11 cellular contexts compared by ENCODE assay signal in the genomic region with DNA sequence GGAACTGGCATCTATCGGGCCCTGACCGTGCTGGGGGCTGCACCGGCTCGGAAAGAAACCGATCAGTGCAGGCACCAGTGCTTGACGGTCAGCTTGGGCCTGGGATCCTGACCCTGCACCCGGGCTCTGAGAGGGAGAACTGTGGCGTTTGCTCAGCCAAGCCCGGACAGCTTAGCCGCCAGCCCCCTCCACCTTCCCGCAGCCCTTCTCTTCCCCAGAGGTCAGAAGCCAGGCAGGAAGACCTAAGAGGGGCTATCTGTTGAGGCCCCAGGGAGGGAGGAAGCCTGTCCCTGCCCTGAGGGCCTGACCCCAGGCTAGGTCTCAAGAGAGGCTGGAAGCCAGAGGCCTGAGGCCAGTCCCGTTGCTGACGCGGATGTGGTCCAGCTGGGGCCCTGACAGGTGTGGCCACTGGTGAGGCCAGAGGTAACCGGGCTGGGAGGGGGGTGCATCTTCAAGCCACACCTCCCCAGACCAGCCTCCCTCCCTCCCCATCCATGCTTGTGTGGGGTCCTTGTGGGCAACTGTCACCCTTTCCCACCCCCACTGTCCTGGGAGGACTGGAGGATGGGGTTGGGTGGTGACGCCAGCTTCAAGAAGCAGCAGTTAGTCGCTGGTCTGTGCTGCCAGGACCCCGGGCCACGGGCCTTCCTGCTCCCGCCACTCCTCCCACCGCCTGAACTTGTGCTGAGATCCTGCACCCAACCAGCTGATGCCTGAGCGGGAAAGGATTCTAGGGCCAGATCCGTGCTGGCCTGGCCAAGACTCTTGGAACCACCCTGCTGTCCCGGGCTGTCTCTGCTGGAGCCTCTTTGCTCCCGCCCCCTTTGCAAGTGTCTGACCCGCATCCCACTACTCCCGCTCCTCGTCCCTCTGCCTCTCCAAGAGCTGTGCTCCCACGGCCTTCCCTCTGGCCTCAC. TPM values are rescaled to one million over a fixed set of nuclear protein-coding genes. Genes with fewer than 3 reads are reported as not detected.
DNase-seq lines count a peak whose midpoint lies in the region; ATAC-seq, FAIRE-seq and TF ChIP-seq lines count a peak whose summit lies in the region.
"Had no signal": no experiment of that assay in that cellular context is flagged by ENCODE, and none has a peak within 500 bp of the region (broad histone marks: within the 10 kb centered on the region; RNA-seq: fewer than 3 reads in every experiment).

No MANE protein-coding gene starts in this region.

- H3K4me3 Mint-ChIP-seq in WTC11: peak overlapping the region; percentile 49

- peaks cover under 1 to 42% (median 17%) of the 10 kb centered on the region in 9 donors for H3K27me3 ChIP-seq in heart left ventricle
- H3K27me3 ChIP-seq in gastrocnemius medialis: peaks cover 0 to 16% (median 7%) of the 10 kb centered on the region in 3 donors

- DNase-seq in ELR (ENCODE audit: low read depth) (peak; percentile 42), WTC11 (ENCODE audit: low spot score) (no peak), heart left ventricle (peak in 4 of 5 donors; percentile 64 to 86 (median 70)), gastrocnemius medialis (peak in 1 of 2 donors; percentile 58), urothelium cell line (ENCODE audit: low spot score) (no peak)
- DNase-seq in activated CD4-positive, CD25-positive, alpha-beta regulatory T cell (lab: John Stamatoyannopoulos, UW): no peak
- DNase-seq: activated gamma-delta T cell, NCI-H2227 treated with DMSO at 0.1 percent for 48 hours, posterior cingulate gyrus had no signal

- H3K4me1 ChIP-seq in heart left ventricle (peaks cover 3 to 73% (median 47%) of the 10 kb centered on the region in 12 donors), gastrocnemius medialis (peaks cover 27 to 44% of the 10 kb centered on the region in 2 donors)

- no peak for ATAC-seq in WTC11
- ATAC-seq in heart left ventricle: peak; percentile 14 to 35 (median 20)
- no peak for ATAC-seq in gastrocnemius medialis
- ATAC-seq in GM21737 (IDR thresholded peaks at IDR 0.05; ENCODE audit: unreplicated experiment): no peak
- no peak for ATAC-seq in GM19328 (IDR thresholded peaks at IDR 0.05; ENCODE audit: unreplicated experiment)

- CTCF ChIA-PET in WTC11 (lab: Charles Lee): interaction anchor here (0.5 to 1.9 kb wide), 6 partner anchors 10 to 427 kb away, joined by 3 to 10 read pairs (median 4); no protein-coding TSS in a partner anchor

- no peaks in the 10 kb centered on the region for H3K36me3 Mint-ChIP-seq in WTC11

- no peak for FAIRE-seq in urothelium cell line (lab: Jason Lieb, UNC)

- H3K27me3 Mint-ChIP-seq in WTC11 (ENCODE audit: low read depth): peaks cover 17% of the 10 kb centered on the region

- intact Hi-C loops in heart left ventricle (cut with DNase I): no loop called here
- intact Hi-C loops in gastrocnemius medialis (cut with DNase I; ENCODE audit: low total_unique reads): no loop called here

- 51 to 68% (median 55%) methylated on average over 25 to 29 of the region's 29 CpGs for WGBS in heart left ventricle, 4 donors

- in situ Hi-C loops in gastrocnemius medialis (cut with MboI; ENCODE audit: low sequenced_read_pairs in 4 of 4): no loop called here

- H3K27ac Mint-ChIP-seq in WTC11: peak overlapping the region; percentile 78

- POLR2A ChIA-PET in WTC11 (lab: Charles Lee): interaction anchor here (0.6 kb wide), 1 partner anchor 20 kb away, joined by 3 read pairs; no protein-coding TSS in a partner anchor

- H3K9me3 ChIP-seq in heart left ventricle: no peaks in the 10 kb centered on the region
- no peaks in the 10 kb centered on the region for H3K9me3 ChIP-seq in gastrocnemius medialis

- H3K4me1 Mint-ChIP-seq in WTC11: peaks cover 27% of the 10 kb centered on the region

- H3K9me3 Mint-ChIP-seq in WTC11: no peaks in the 10 kb centered on the region

- no peak for TF ChIP-seq CTCF in WTC11 (IDR thresholded peaks at IDR 0.05)
- TF ChIP-seq CTCF in heart left ventricle (IDR thresholded peaks at IDR 0.05): no peak
- no peak for TF ChIP-seq CTCF in gastrocnemius medialis (IDR thresholded peaks at IDR 0.05 in 4 of 5, conservative IDR thresholded peaks at IDR 0.05 in 1 of 5)

- H3K27ac ChIP-seq in heart left ventricle: peak overlapping the region in 11 of 12 donors; percentile 9 to 79 (median 49)
- peak overlapping the region; percentile 59 to 67 (median 64) for H3K27ac ChIP-seq in gastrocnemius medialis

- H3K36me3 ChIP-seq in heart left ventricle: peaks cover 0 to 24% (median 0%) of the 10 kb centered on the region in 9 donors
- no peaks in the 10 kb centered on the region for H3K36me3 ChIP-seq in gastrocnemius medialis

- TF ChIP-seq POLR2A in heart left ventricle (IDR thresholded peaks at IDR 0.05) (no peak), gastrocnemius medialis (IDR thresholded peaks at IDR 0.05) (no peak)

- peak overlapping the region in 3 of 12 donors; percentile 19 to 32 (median 23) for H3K4me3 ChIP-seq in heart left ventricle
- H3K4me3 ChIP-seq in gastrocnemius medialis: no peak overlapping the region

TF ChIP-seq in WTC11, 78 proteins besides CTCF, POLR2A, EP300 and RAD21:
- TF ChIP-seq, protein P1, sequence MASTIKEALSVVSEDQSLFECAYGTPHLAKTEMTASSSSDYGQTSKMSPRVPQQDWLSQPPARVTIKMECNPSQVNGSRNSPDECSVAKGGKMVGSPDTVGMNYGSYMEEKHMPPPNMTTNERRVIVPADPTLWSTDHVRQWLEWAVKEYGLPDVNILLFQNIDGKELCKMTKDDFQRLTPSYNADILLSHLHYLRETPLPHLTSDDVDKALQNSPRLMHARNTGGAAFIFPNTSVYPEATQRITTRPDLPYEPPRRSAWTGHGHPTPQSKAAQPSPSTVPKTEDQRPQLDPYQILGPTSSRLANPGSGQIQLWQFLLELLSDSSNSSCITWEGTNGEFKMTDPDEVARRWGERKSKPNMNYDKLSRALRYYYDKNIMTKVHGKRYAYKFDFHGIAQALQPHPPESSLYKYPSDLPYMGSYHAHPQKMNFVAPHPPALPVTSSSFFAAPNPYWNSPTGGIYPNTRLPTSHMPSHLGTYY (CRISPR knock-in tag; IDR thresholded peaks at IDR 0.05): no peak
- TF ChIP-seq ZNF263 (CRISPR knock-in tag; IDR thresholded peaks at IDR 0.05; ENCODE audit: low read depth) (peak; percentile 72), ZBTB21 (CRISPR knock-in tag; IDR thresholded peaks at IDR 0.05; ENCODE audit: borderline replicate concordance) (no peak), ESRRA (CRISPR knock-in tag; IDR thresholded peaks at IDR 0.05; ENCODE audit: borderline replicate concordance) (0 out of 2 replicates have a peak, but pooled peaks have one; percentile 36)
- TF ChIP-seq, protein P2, sequence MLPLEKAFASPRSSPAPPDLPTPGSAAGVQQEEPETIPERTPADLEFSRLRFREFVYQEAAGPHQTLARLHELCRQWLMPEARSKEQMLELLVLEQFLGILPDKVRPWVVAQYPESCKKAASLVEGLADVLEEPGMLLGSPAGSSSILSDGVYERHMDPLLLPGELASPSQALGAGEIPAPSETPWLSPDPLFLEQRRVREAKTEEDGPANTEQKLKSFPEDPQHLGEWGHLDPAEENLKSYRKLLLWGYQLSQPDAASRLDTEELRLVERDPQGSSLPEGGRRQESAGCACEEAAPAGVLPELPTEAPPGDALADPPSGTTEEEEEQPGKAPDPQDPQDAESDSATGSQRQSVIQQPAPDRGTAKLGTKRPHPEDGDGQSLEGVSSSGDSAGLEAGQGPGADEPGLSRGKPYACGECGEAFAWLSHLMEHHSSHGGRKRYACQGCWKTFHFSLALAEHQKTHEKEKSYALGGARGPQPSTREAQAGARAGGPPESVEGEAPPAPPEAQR (CRISPR knock-in tag; IDR thresholded peaks at IDR 0.05): no peak

RNA-seq across cellular contexts. Expression of a gene that starts 2.6 kb away (rescaled TPM):
- total RNA-seq in WTC11 (2021): 74.1 to 91.4 TPM (median 77.3 TPM) in 3 replicates
- total RNA-seq in heart left ventricle: 100 to 1,000 TPM in 3 of 9 donors, 10 to 100 TPM in 6; 75.3 to 177 (median 85.3) TPM
- 100 to 1,000 TPM; 110 to 129 TPM for polyA plus RNA-seq in heart left ventricle
- total RNA-seq in gastrocnemius medialis: 100 to 1,000 TPM; 196 to 311 (median 258) TPM

RNA-seq across cellular contexts. Expression of a gene that starts 6.6 kb away (rescaled TPM):
- total RNA-seq in WTC11 (2021) (6.7 to 11.2 TPM (median 10.7 TPM) in 3 replicates), heart left ventricle (10 to 100 TPM; 10.5 to 49.3 (median 20.0) TPM), gastrocnemius medialis (10 to 100 TPM; 13.9 to 41.9 (median 34.2) TPM)
- polyA plus RNA-seq in heart left ventricle: 10 to 100 TPM; 17.7 to 19.5 TPM

RNA-seq across cellular contexts. Expression of a gene that starts 20.7 kb away (rescaled TPM):
- total RNA-seq in WTC11 (2021) (0.18 to 0.22 TPM (median 0.21 TPM) in 3 replicates), heart left ventricle (under 1 TPM; 0.21 to 0.80 (median 0.38) TPM), gastrocnemius medialis (under 1 TPM in 2 of 4 donors, not detected in 2; 0.20 to 0.44 TPM)
- 1 to 10 TPM in 1 of 2 donors, under 1 TPM in 1; 0.24 to 1.3 TPM for polyA plus RNA-seq in heart left ventricle

RNA-seq across cellular contexts. Expression of a gene that starts 23.2 kb away (rescaled TPM):
- total RNA-seq in WTC11 (2021) (238 to 268 TPM (median 250 TPM) in 3 replicates), heart left ventricle (100 to 1,000 TPM; 157 to 273 (median 188) TPM), gastrocnemius medialis (100 to 1,000 TPM; 165 to 450 (median 234) TPM)
- 100 to 1,000 TPM; 268 to 465 TPM for polyA plus RNA-seq in heart left ventricle

RNA-seq across cellular contexts. Expression of a gene that starts 27.2 kb away (rescaled TPM):
- total RNA-seq in WTC11 (2021): 10.3 to 14.4 TPM (median 12.3 TPM) in 3 replicates
- 100 to 1,000 TPM in 2 of 9 donors, 10 to 100 TPM in 7; 50.7 to 220 (median 72.4) TPM for total RNA-seq in heart left ventricle
- polyA plus RNA-seq in heart left ventricle: 100 to 1,000 TPM in 1 of 2 donors, 10 to 100 TPM in 1; 57.6 to 226 TPM
- 10 to 100 TPM; 22.7 to 64.9 (median 34.0) TPM for total RNA-seq in gastrocnemius medialis

Comparison
In these comparisons a context has a peak if more than half of its experiments do, and no peak if none do; other contexts are left out.
1. DNase-seq: peak in ELR (single experiment) and heart left ventricle (4 of 5); none in WTC11 (single experiment), urothelium cell line (single experiment) and activated CD4-positive, CD25-positive, alpha-beta regulatory T cell (0 of 4).
2. ATAC-seq: peak in heart left ventricle (4 of 4); none in WTC11 (single experiment), gastrocnemius medialis (0 of 2), GM21737 (single experiment) and GM19328 (single experiment).